In the genomic region with DNA sequence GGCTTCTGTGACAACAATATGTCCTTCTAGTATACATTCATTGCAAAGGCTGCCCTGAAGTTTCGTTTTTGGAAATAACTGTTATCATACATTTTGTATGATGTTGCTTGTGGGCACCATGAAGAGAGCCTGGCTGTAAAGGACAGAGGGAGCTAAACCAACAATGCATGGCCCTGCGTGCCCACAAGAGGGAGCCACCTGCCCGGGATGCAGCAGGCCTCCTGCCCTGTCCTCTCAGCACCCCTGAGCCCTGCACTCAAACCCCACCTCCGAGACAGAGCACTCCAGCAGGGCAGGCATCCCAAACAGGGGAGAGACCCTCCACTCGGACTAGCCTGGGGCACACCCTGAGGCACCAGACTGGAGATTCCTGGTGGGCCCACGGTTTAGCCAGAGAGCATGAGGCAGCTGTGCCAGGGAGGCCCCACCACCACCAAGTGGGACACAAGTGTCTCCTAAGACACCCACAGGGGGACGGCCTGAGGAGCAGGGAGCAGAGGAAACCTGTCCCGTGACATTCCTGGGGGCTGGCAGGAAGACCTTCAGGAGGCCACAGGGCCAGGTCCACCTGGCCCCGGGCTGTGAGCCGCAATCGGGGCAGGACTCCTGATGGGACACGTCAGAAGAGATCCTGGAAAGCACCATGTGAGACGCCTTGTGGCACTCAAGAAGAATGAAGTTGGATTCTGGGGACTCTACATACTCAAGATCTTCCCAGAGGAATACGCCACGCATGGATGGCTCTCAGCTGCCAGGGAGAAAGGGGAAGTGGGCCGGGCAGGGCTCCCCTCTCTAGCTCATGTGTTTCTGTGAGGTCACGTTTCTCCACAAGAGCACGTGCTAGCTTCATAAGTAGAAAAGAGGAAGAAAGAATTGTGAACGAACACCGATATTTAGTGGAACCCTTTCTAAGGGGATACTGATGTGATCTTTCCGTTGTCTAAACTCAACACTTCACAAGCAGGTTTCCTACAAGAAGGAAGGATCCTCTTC, we compare ENCODE assay signal across 8 cellular contexts. TPM values are rescaled to one million over a fixed set of nuclear protein-coding genes. Genes with fewer than 3 reads are reported as not detected.
A peak's percentile ranks its signal among the peaks of the same experiment; 100 is the strongest.
DNase-seq lines count a peak whose midpoint lies in the region; ATAC-seq, FAIRE-seq and TF ChIP-seq lines count a peak whose summit lies in the region.
"Not testable (repeated sequence)": the region's sequence is repeated elsewhere in the genome, so short reads cannot be mapped to it uniquely, and the experiment has no call there.

No MANE protein-coding gene starts in this region.

- not testable (repeated sequence) for TF ChIP-seq RAD21 in K562 (CRISPR knock-in tag; conservative IDR thresholded peaks at IDR 0.05 in 1 of 2, IDR thresholded peaks at IDR 0.05 in 1 of 2)

- FAIRE-seq in K562 (lab: Jason Lieb, UNC): peak; percentile 87

- DNase-seq in CD8-positive, alpha-beta T cell: peak in 5 of 7 experiments; percentile 28 to 69 (median 51)
- DNase-seq in Peyer's patch: peak in 2 of 3 donors; percentile 29 to 75
- DNase-seq in activated CD8-positive, alpha-beta memory T cell treated with anti-CD3 and anti-CD28 coated beads, Interleukin-2, amount 10 ng/mL, durations not matched to agents 7 days and 5 days; K562 (ENCODE audit: extremely low read depth in 1 of 4, low spot score in 3 of 4); progenitor cell of endocrine pancreas (ENCODE audit: low spot score, unreplicated experiment): not testable (repeated sequence)
- DNase-seq in right cardiac atrium: peak in 2 of 3 donors; percentile 64 to 65

- H3K9me3 ChIP-seq in CD8-positive, alpha-beta T cell (ENCODE audit: low read length); Peyer's patch; K562 (replicated peaks; ENCODE audit: control insufficient read depth, insufficient read depth, low read depth, low read length); right cardiac atrium (ENCODE audit: control insufficient read depth, low read length): not testable (repeated sequence)

- H3K27me3 ChIP-seq in CD8-positive, alpha-beta T cell (ENCODE audit: insufficient read depth, low read length); Peyer's patch; K562 (ENCODE audit: control insufficient read depth in 2 of 2, insufficient read depth in 2 of 2, low read length in 2 of 2); right cardiac atrium (ENCODE audit: control insufficient read depth, insufficient read depth): not testable (repeated sequence)

- not testable (repeated sequence) for TF ChIP-seq EP300 in K562 (IDR thresholded peaks at IDR 0.05; ENCODE audit: low read length)

- not testable (repeated sequence) for H3K36me3 ChIP-seq in CD8-positive, alpha-beta T cell (ENCODE audit: insufficient read depth, low read length); Peyer's patch; K562 (ENCODE audit: control insufficient read depth, insufficient read depth, low read length)

- TF ChIP-seq POLR2A in Peyer's patch (IDR thresholded peaks at IDR 0.05); K562 (conservative IDR thresholded peaks at IDR 0.05): not testable (repeated sequence)

- H3K4me3 ChIP-seq in CD8-positive, alpha-beta T cell (ENCODE audit: low read depth, low read length); Peyer's patch; K562; right cardiac atrium (ENCODE audit: low read length): not testable (repeated sequence)

- H3K4me3 Mint-ChIP-seq in CD8-positive, alpha-beta T cell; activated CD8-positive, alpha-beta memory T cell treated with anti-CD3 and anti-CD28 coated beads, Interleukin-2, amount 10 ng/mL, durations not matched to agents 7 days and 5 days; progenitor cell of endocrine pancreas (ENCODE audit: low read depth); stimulated activated memory B cell treated with anti-CD40 and anti-IgM and Interleukin-4, amounts not matched to agents 10 μg/mL and 1 μg/mL and 100 μg/mL, for 72 hours: not testable (repeated sequence)

- H3K4me2 ChIP-seq in K562 (ENCODE audit: insufficient read depth, low read length): not testable (repeated sequence)

- in situ Hi-C loops in K562 (cut with MboI): not testable (repeated sequence)

- H3K27ac Mint-ChIP-seq in CD8-positive, alpha-beta T cell; activated CD8-positive, alpha-beta memory T cell treated with anti-CD3 and anti-CD28 coated beads, Interleukin-2, amount 10 ng/mL, durations not matched to agents 7 days and 5 days; progenitor cell of endocrine pancreas; stimulated activated memory B cell treated with anti-CD40 and anti-IgM and Interleukin-4, amounts not matched to agents 10 μg/mL and 1 μg/mL and 100 μg/mL, for 72 hours: not testable (repeated sequence)

- not testable (repeated sequence) for BruUV-seq in K562 (replicated peaks; lab: Mats Ljungman, UMichigan)

- H3K9me3 Mint-ChIP-seq in CD8-positive, alpha-beta T cell; activated CD8-positive, alpha-beta memory T cell treated with anti-CD3 and anti-CD28 coated beads, Interleukin-2, amount 10 ng/mL, durations not matched to agents 7 days and 5 days (ENCODE audit: low read depth); progenitor cell of endocrine pancreas (ENCODE audit: low read depth); stimulated activated memory B cell treated with anti-CD40 and anti-IgM and Interleukin-4, amounts not matched to agents 10 μg/mL and 1 μg/mL and 100 μg/mL, for 72 hours: not testable (repeated sequence)

- not testable (repeated sequence) for H3K4me1 Mint-ChIP-seq in CD8-positive, alpha-beta T cell (ENCODE audit: low read depth); activated CD8-positive, alpha-beta memory T cell treated with anti-CD3 and anti-CD28 coated beads, Interleukin-2, amount 10 ng/mL, durations not matched to agents 7 days and 5 days; progenitor cell of endocrine pancreas (ENCODE audit: low read depth); stimulated activated memory B cell treated with anti-CD40 and anti-IgM and Interleukin-4, amounts not matched to agents 10 μg/mL and 1 μg/mL and 100 μg/mL, for 72 hours

- H2AFZ ChIP-seq in K562 (ENCODE audit: low read depth, low read length): not testable (repeated sequence)

- H3K4me1 ChIP-seq in CD8-positive, alpha-beta T cell (ENCODE audit: insufficient read depth, low read length); Peyer's patch; K562 (replicated peaks in 1 of 2; ENCODE audit: control insufficient read depth in 2 of 2, insufficient read depth in 2 of 2, low read length in 2 of 2); right cardiac atrium (ENCODE audit: control insufficient read depth, insufficient read depth, low read length): not testable (repeated sequence)

- WGBS in K562 (ENCODE audit: insufficient coverage, low coverage, missing lambda C conversion rate): 100% methylated on average over 2 of the region's 21 CpGs
- 66% methylated on average over 10 of the region's 21 CpGs for WGBS in right cardiac atrium

- peak; percentile 21 for TF ChIP-seq CTCF in CD8-positive, alpha-beta T cell (IDR thresholded peaks at IDR 0.05)
- peak in 1 of 6 experiments; percentile 19 for TF ChIP-seq CTCF in Peyer's patch (IDR thresholded peaks at IDR 0.05)
- not testable (repeated sequence) for TF ChIP-seq CTCF in K562 (IDR thresholded peaks at IDR 0.05 in 2 of 3, conservative IDR thresholded peaks at IDR 0.05 in 1 of 3; ENCODE audit: insufficient read depth in 2 of 3, low read depth in 1 of 3, low read length in 3 of 3)
- TF ChIP-seq CTCF in progenitor cell of endocrine pancreas (IDR thresholded peaks at IDR 0.05; ENCODE audit: unreplicated experiment): peak; percentile 26

- intact Hi-C loops in CD8-positive, alpha-beta T cell (cut with DNase I, micrococcal nuclease); K562 (cut with micrococcal nuclease); right cardiac atrium (cut with DNase I): not testable (repeated sequence)

- POLR2A ChIA-PET in CD8-positive, alpha-beta T cell (lab: Charles Lee); K562 (lab: Yijun Ruan, JAX): not testable (repeated sequence)

- CTCF ChIA-PET in CD8-positive, alpha-beta T cell (lab: Charles Lee); activated CD8-positive, alpha-beta memory T cell treated with anti-CD3 and anti-CD28 coated beads, Interleukin-2, amount 10 ng/mL, durations not matched to agents 7 days and 5 days (lab: Charles Lee); K562 (lab: Yijun Ruan, JAX; ENCODE audit: low intra/inter-chr PET ratio): not testable (repeated sequence)

- H4K20me1 ChIP-seq in K562 (replicated peaks; ENCODE audit: control insufficient read depth, insufficient read depth, low read length): not testable (repeated sequence)

- not testable (repeated sequence) for H3K27ac ChIP-seq in CD8-positive, alpha-beta T cell (ENCODE audit: low read depth, low read length); Peyer's patch; K562 (ENCODE audit: extremely low read depth, low read depth, low read length); right cardiac atrium (ENCODE audit: low read length)

- ATAC-seq in CD8-positive, alpha-beta T cell: peak; percentile 96
- ATAC-seq in GM21515 (IDR thresholded peaks at IDR 0.05; ENCODE audit: unreplicated experiment) (peak; percentile 46), K562 (peak; percentile 88), right cardiac atrium (peak; percentile 60 to 61)
- peak; percentile 81 for ATAC-seq in activated CD8-positive, alpha-beta memory T cell treated with anti-CD3 and anti-CD28 coated beads, Interleukin-2, amount 10 ng/mL, durations not matched to agents 7 days and 5 days
- ATAC-seq in stimulated activated memory B cell treated with anti-CD40 and anti-IgM and Interleukin-4, amounts not matched to agents 10 μg/mL and 1 μg/mL and 100 μg/mL, for 72 hours: peak; percentile 89

- H3K79me2 ChIP-seq in K562 (ENCODE audit: control insufficient read depth, insufficient read depth, low read length): not testable (repeated sequence)

- H3K9me1 ChIP-seq in K562 (ENCODE audit: control insufficient read depth, insufficient read depth, low read length): not testable (repeated sequence)

- not testable (repeated sequence) for H3K36me3 Mint-ChIP-seq in CD8-positive, alpha-beta T cell; activated CD8-positive, alpha-beta memory T cell treated with anti-CD3 and anti-CD28 coated beads, Interleukin-2, amount 10 ng/mL, durations not matched to agents 7 days and 5 days; progenitor cell of endocrine pancreas (ENCODE audit: insufficient read depth); stimulated activated memory B cell treated with anti-CD40 and anti-IgM and Interleukin-4, amounts not matched to agents 10 μg/mL and 1 μg/mL and 100 μg/mL, for 72 hours

- not testable (repeated sequence) for H3K27me3 Mint-ChIP-seq in CD8-positive, alpha-beta T cell (ENCODE audit: low read depth); activated CD8-positive, alpha-beta memory T cell treated with anti-CD3 and anti-CD28 coated beads, Interleukin-2, amount 10 ng/mL, durations not matched to agents 7 days and 5 days; progenitor cell of endocrine pancreas; stimulated activated memory B cell treated with anti-CD40 and anti-IgM and Interleukin-4, amounts not matched to agents 10 μg/mL and 1 μg/mL and 100 μg/mL, for 72 hours

- not testable (repeated sequence) for H3K9ac ChIP-seq in K562 (ENCODE audit: insufficient read depth in 1 of 2, low read depth in 2 of 2, low read length in 2 of 2)

RNA-seq across cellular contexts. Expression of a gene that starts 43.0 kb away (rescaled TPM):
- total RNA-seq in CD8-positive, alpha-beta T cell: 10 to 100 TPM; 34.2 to 36.0 TPM
- 10 to 100 TPM; 23.1 to 85.6 (median 56.4) TPM for total RNA-seq in Peyer's patch
- total RNA-seq in activated CD8-positive, alpha-beta memory T cell treated with anti-CD3 and anti-CD28 coated beads, Interleukin-2, amount 10 ng/mL, durations not matched to agents 7 days and 5 days: 10 to 100 TPM; 34.2 to 41.7 TPM
- 43.6 and 59.1 TPM in 2 replicates for total RNA-seq in K562 (2011; cell fraction: chromatin; rRNA removed; ENCODE audit: low replicate concordance)
- 40.1 and 50.7 TPM in 2 replicates for total RNA-seq in K562 (2011; cell fraction: nucleolus; rRNA removed)
- total RNA-seq in K562 (2011; cell fraction: nucleoplasm; rRNA removed): 31.7 and 32.9 TPM in 2 replicates
- total RNA-seq in K562 (2014; rRNA removed): 34.5 and 48.7 TPM in 2 replicates
- 15.4 and 17.2 TPM in 2 replicates for total RNA-seq in K562 (2014; rRNA removed; fragmentation: Illumina TruSeq; extraction: Trizol)
- total RNA-seq in K562 (2015; rRNA removed; fragmentation: Illumina TruSeq; extraction: Trizol): 30.9 and 32.3 TPM in 2 replicates
- total RNA-seq in K562 (2021): 39.0 and 40.0 TPM in 2 replicates
- polyA plus RNA-seq in K562 (2011; rRNA removed): 36.1 and 37.5 TPM in 2 replicates
- 49.9 and 152 TPM in 2 replicates for polyA plus RNA-seq in K562 (2011; cell fraction: cytosol; rRNA removed)
- polyA plus RNA-seq in K562 (2011; cell fraction: nucleus; rRNA removed): 19.7 and 24.6 TPM in 2 replicates
- polyA plus RNA-seq in K562 (2012): 27.5 and 34.3 TPM in 2 replicates
- 31.2 and 39.2 TPM in 2 replicates for polyA plus RNA-seq in K562 (2014; fragmentation: Illumina TruSeq; extraction: Trizol)
- 1 to 10 TPM in 1 of 2 experiments, under 1 TPM in 1; 0.73 to 1.6 TPM for polyA plus RNA-seq in K562 (2014; fragmentation: Nextera tagmentation; extraction: Ambion mirVana)
- polyA plus RNA-seq in K562 (2014; rRNA removed): 58.0 and 58.3 TPM in 2 replicates
- 17.2 and 25.7 TPM in 2 replicates for polyA minus RNA-seq in K562 (2011; rRNA and poly(A)+ RNA removed)
- 17.5 and 19.7 TPM in 2 replicates for polyA minus RNA-seq in K562 (2011; cell fraction: cytosol; rRNA and poly(A)+ RNA removed)
- 18.7 and 23.8 TPM in 2 replicates for polyA minus RNA-seq in K562 (2011; cell fraction: nucleus; rRNA and poly(A)+ RNA removed)
- 10 to 100 TPM; 10.6 to 13.7 (median 12.0) TPM for total RNA-seq in right cardiac atrium
- 11.1 TPM for polyA plus RNA-seq in right cardiac atrium
- 21.4 and 24.5 TPM in 2 replicates for total RNA-seq in progenitor cell of endocrine pancreas

Comparison
In these comparisons a context has a peak if more than half of its experiments do, and no peak if none do; other contexts are left out.
1. ATAC-seq: peak in every context shown above with its lines; median percentile 96 in CD8-positive, alpha-beta T cell; 89 in stimulated activated memory B cell treated with anti-CD40 and anti-IgM and Interleukin-4, amounts not matched to agents 10 μg/mL and 1 μg/mL and 100 μg/mL, for 72 hours; 88 in K562; 81 in activated CD8-positive, alpha-beta memory T cell treated with anti-CD3 and anti-CD28 coated beads, Interleukin-2, amount 10 ng/mL, durations not matched to agents 7 days and 5 days; 60 in right cardiac atrium; 46 in GM21515.